ENCODE assay signal across 22 cellular contexts in the genomic region with DNA sequence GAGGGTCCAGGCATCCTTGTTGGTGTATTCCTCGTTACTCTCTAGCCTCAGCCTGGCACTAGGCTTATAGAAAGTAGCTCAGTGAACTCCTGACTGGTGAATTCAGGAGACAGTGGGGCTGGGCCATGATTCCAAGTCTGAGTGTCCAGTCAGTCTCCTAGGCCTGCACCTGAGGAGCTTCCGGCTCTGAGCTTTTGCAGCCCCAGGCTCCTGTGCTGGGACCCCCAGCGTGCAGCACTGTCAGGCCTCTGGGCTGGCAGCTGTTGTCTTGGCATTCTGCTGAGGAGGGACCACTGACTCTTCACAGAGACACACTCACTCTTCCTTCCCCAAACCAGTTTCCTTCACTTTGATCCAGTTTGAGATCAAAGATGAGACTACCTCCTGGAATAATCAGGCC.
A peak's percentile ranks its signal among the peaks of the same experiment; 100 is the strongest.
DNase-seq lines count a peak whose midpoint lies in the region; ATAC-seq, FAIRE-seq and TF ChIP-seq lines count a peak whose summit lies in the region.
"Had no signal": no experiment of that assay in that cellular context is flagged by ENCODE, and none has a peak within 500 bp of the region (broad histone marks: within the 10 kb centered on the region; RNA-seq: fewer than 3 reads in every experiment).

No MANE protein-coding gene starts in this region.

- H4K20me1 ChIP-seq in HCT116 (ENCODE audit: insufficient read depth) (no peaks in the 10 kb centered on the region), PC-9 (ENCODE audit: insufficient read depth) (no peaks in the 10 kb centered on the region)

- H3K9ac ChIP-seq in HCT116 (ENCODE audit: low read length) = no peak overlapping the region
- H3K9ac ChIP-seq in kidney (ENCODE audit: low read length in 2 of 2) = no peak overlapping the region

- no peaks in the 10 kb centered on the region for H3K9me2 ChIP-seq in HCT116 (ENCODE audit: insufficient read depth)
- H3K9me2 ChIP-seq in PC-9 (ENCODE audit: insufficient read depth) = no peaks in the 10 kb centered on the region

- CTCF ChIA-PET in HCT116 (lab: Charles Lee) = interaction anchor here (2.5 kb wide), 1 partner anchor 11 kb away, joined by 21 read pairs; no protein-coding TSS in a partner anchor
- CTCF ChIA-PET in PC-9 (lab: Charles Lee) = interaction anchor here (0.9 to 2.4 kb wide), 2 partner anchors 32 to 87 kb away, joined by 4 to 9 read pairs; no protein-coding TSS in a partner anchor

- H3K4me3 ChIP-seq in HCT116 (replicated peaks in 1 of 2; ENCODE audit: low read depth in 1 of 2, low read length in 2 of 2) (no peak overlapping the region), PC-9 (no peak overlapping the region), kidney (ENCODE audit: low read length in 2 of 2) (no peak overlapping the region)
- H3K4me3 ChIP-seq: GM12878, HAP-1 had no signal

- H3K27me3 ChIP-seq in HCT116 (ENCODE audit: insufficient read depth, low read length) (no peaks in the 10 kb centered on the region), PC-9 (ENCODE audit: insufficient read depth, low read depth) (no peaks in the 10 kb centered on the region)
- H3K27me3 ChIP-seq: BE2C had no signal

- no peak for TF ChIP-seq RAD21 in HCT116 (IDR thresholded peaks at IDR 0.05; ENCODE audit: low read depth)

- H3K4me2 ChIP-seq in HCT116 (ENCODE audit: low read length) (peak overlapping the region; percentile 85; the same call in 1 of the 2 replicates), PC-9 (peak overlapping the region; percentile 79; the same call in 1 of the 2 replicates)

- no peak for DNase-seq in HCT116 (ENCODE audit: low read depth, low spot score)
- DNase-seq in PC-9 = no peak
- peak; percentile 35 for DNase-seq in kidney
- DNase-seq in posterior vena cava (ENCODE audit: low spot score) = peak; percentile 72
- DNase-seq in NOMO-1 treated with DMSO at 0.1 percent for 48 hours (lab: John Stamatoyannopoulos, UW; ENCODE audit: unreplicated experiment) = no peak
- DNase-seq in NCI-H1092 (lab: John Stamatoyannopoulos, UW) = no peak
- DNase-seq: ACHN; BE2C; C1 segment of cervical spinal cord; CD4-positive, CD25-positive, alpha-beta regulatory T cell; COR-L47; DMS 273 treated with DMSO at 0.1 percent for 48 hours; DMS53; DND-41; EL; IMR-90 had no signal

- H3K4me1 ChIP-seq in HCT116 (ENCODE audit: control insufficient read depth in 1 of 2, insufficient read depth in 2 of 2, low read length in 2 of 2) = peaks cover 26 to 39% of the 10 kb centered on the region in 2 experiments
- peaks cover 49% of the 10 kb centered on the region for H3K4me1 ChIP-seq in PC-9 (replicated peaks; ENCODE audit: insufficient read depth)
- peaks cover 0 to 2% of the 10 kb centered on the region in 2 donors for H3K4me1 ChIP-seq in kidney (ENCODE audit: control insufficient read depth in 1 of 2, insufficient read depth in 1 of 2, low read depth in 1 of 2, low read length in 2 of 2)
- H3K4me1 ChIP-seq: BE2C, HAP-1 had no signal

- BruUV-seq in HCT116 (replicated peaks; lab: Mats Ljungman, UMichigan) (no TSS peak), PC-9 (replicated peaks; lab: Mats Ljungman, UMichigan) (no TSS peak)

- H3F3A ChIP-seq in PC-9 (ENCODE audit: insufficient read depth, low read depth) = peaks cover 42% of the 10 kb centered on the region

- H3K36me3 ChIP-seq in HCT116 (ENCODE audit: control insufficient read depth in 1 of 2, insufficient read depth in 2 of 2, low read length in 2 of 2) (no peaks in the 10 kb centered on the region), PC-9 (ENCODE audit: low read depth) (no peaks in the 10 kb centered on the region), kidney (ENCODE audit: control insufficient read depth in 1 of 2, insufficient read depth in 2 of 2, low read length in 2 of 2) (peaks cover 0 to 2% of the 10 kb centered on the region in 2 donors)
- H3K36me3 ChIP-seq: BE2C, HAP-1 had no signal

- H3K27ac ChIP-seq in HCT116 (ENCODE audit: low read depth, low read length) = no peak overlapping the region
- H3K27ac ChIP-seq in PC-9 = no peak overlapping the region; the same call in 1 of the 2 replicates
- H3K27ac ChIP-seq in kidney (ENCODE audit: low read depth in 2 of 2, low read length in 2 of 2) = no peak overlapping the region
- H3K27ac ChIP-seq: HL-60 had no signal

- H3K9me3 ChIP-seq in HCT116 (ENCODE audit: control insufficient read depth in 1 of 2, insufficient read depth in 1 of 2, low read depth in 1 of 2, low read length in 2 of 2) (no peaks in the 10 kb centered on the region), PC-9 (ENCODE audit: insufficient read depth, low read depth) (no peaks in the 10 kb centered on the region), kidney (ENCODE audit: control insufficient read depth in 1 of 2, low read length in 2 of 2) (no peaks in the 10 kb centered on the region)
- H3K9me3 ChIP-seq: BE2C, HAP-1 had no signal

- TF ChIP-seq POLR2A in HCT116 (IDR thresholded peaks at IDR 0.05; ENCODE audit: borderline replicate concordance, extremely low read depth, insufficient read depth, insufficient read length) = no peak

- intact Hi-C loops in HCT116 (cut with micrococcal nuclease) = loop anchor here (5.0 kb wide), 1 partner anchor 77 kb away; no protein-coding TSS in a partner anchor
- intact Hi-C loops in PC-9 (cut with micrococcal nuclease; ENCODE audit: unreplicated experiment) = loop anchor here (5.0 to 10.0 kb wide), 2 partner anchors 77 to 174 kb away; no protein-coding TSS in a partner anchor
- intact Hi-C loops in kidney (cut with DNase I) = no loop called here
- intact Hi-C loops in posterior vena cava (cut with DNase I) = no loop called here

- H2AFZ ChIP-seq in HCT116 (ENCODE audit: low read depth, low read length, poor library complexity, severe bottlenecking) (no peak overlapping the region), PC-9 (no peak overlapping the region)

- ATAC-seq in HCT116 (no peak), HG03432 (IDR thresholded peaks at IDR 0.05; ENCODE audit: unreplicated experiment) (no peak)
- ATAC-seq: GM12878 had no signal

- H3K79me2 ChIP-seq in HCT116 (ENCODE audit: insufficient read depth, low read length) (no peaks in the 10 kb centered on the region), PC-9 (ENCODE audit: low read depth) (no peaks in the 10 kb centered on the region)

- POLR2A ChIA-PET in HCT116 (lab: Charles Lee) = no interaction called here
- POLR2A ChIA-PET in PC-9 (lab: Charles Lee; ENCODE audit: unreplicated experiment) = no interaction called here

- RAD21 ChIA-PET in HCT116 (lab: Charles Lee; ENCODE audit: low non-redundant PET in 1 of 2, low total read pairs in 2 of 2, uncharacterized antibody in 2 of 2, unreplicated experiment in 2 of 2) = no interaction called here

- FAIRE-seq in kidney (lab: Jason Lieb, UNC) = no peak
- FAIRE-seq: A204.1, GM12878, H1 had no signal

- TF ChIP-seq CTCF in HCT116 (IDR thresholded peaks at IDR 0.05 in 2 of 3, conservative IDR thresholded peaks at IDR 0.05 in 1 of 3; ENCODE audit: borderline replicate concordance in 1 of 3, insufficient read depth in 1 of 3, low read depth in 2 of 3, low read length in 2 of 3) = no peak
- TF ChIP-seq CTCF in PC-9 (conservative IDR thresholded peaks at IDR 0.05) = no peak
- no peak for TF ChIP-seq CTCF in kidney (IDR thresholded peaks at IDR 0.05; ENCODE audit: borderline replicate concordance, extremely low read depth, insufficient read depth)

TF ChIP-seq in HCT116, 20 proteins besides CTCF, POLR2A, EP300 and RAD21 (continues in another document):
- TF ChIP-seq EGR1 (IDR thresholded peaks at IDR 0.05; ENCODE audit: low read depth) = no peak
- TF ChIP-seq, protein P1, sequence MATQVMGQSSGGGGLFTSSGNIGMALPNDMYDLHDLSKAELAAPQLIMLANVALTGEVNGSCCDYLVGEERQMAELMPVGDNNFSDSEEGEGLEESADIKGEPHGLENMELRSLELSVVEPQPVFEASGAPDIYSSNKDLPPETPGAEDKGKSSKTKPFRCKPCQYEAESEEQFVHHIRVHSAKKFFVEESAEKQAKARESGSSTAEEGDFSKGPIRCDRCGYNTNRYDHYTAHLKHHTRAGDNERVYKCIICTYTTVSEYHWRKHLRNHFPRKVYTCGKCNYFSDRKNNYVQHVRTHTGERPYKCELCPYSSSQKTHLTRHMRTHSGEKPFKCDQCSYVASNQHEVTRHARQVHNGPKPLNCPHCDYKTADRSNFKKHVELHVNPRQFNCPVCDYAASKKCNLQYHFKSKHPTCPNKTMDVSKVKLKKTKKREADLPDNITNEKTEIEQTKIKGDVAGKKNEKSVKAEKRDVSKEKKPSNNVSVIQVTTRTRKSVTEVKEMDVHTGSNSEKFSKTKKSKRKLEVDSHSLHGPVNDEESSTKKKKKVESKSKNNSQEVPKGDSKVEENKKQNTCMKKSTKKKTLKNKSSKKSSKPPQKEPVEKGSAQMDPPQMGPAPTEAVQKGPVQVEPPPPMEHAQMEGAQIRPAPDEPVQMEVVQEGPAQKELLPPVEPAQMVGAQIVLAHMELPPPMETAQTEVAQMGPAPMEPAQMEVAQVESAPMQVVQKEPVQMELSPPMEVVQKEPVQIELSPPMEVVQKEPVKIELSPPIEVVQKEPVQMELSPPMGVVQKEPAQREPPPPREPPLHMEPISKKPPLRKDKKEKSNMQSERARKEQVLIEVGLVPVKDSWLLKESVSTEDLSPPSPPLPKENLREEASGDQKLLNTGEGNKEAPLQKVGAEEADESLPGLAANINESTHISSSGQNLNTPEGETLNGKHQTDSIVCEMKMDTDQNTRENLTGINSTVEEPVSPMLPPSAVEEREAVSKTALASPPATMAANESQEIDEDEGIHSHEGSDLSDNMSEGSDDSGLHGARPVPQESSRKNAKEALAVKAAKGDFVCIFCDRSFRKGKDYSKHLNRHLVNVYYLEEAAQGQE (IDR thresholded peaks at IDR 0.05; ENCODE audit: low read depth) = no peak
- no peak for TF ChIP-seq ZNF274 (IDR thresholded peaks at IDR 0.05; ENCODE audit: low read depth, low read length)
- no peak for TF ChIP-seq FOSL1 (IDR thresholded peaks at IDR 0.05; ENCODE audit: low read depth)
- TF ChIP-seq TCF7L2 (IDR thresholded peaks at IDR 0.05; ENCODE audit: borderline replicate concordance, extremely low read depth, insufficient read depth, insufficient read length) = no peak
- no peak for TF ChIP-seq YY1 (IDR thresholded peaks at IDR 0.05; ENCODE audit: extremely low read depth, insufficient replicate concordance, low read depth, low read length)
- TF ChIP-seq SP1 (IDR thresholded peaks at IDR 0.05; ENCODE audit: low read depth) = no peak
- TF ChIP-seq SRF (IDR thresholded peaks at IDR 0.05; ENCODE audit: low read depth) = no peak
- no peak for TF ChIP-seq JUND (IDR thresholded peaks at IDR 0.05)
- no peak for TF ChIP-seq SIN3A (IDR thresholded peaks at IDR 0.05; ENCODE audit: low read depth)
- TF ChIP-seq, protein P2, sequence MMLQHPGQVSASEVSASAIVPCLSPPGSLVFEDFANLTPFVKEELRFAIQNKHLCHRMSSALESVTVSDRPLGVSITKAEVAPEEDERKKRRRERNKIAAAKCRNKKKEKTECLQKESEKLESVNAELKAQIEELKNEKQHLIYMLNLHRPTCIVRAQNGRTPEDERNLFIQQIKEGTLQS (IDR thresholded peaks at IDR 0.05) = no peak
- TF ChIP-seq POLR2AphosphoS5 (IDR thresholded peaks at IDR 0.05; ENCODE audit: low read depth, low read length) = no peak
- TF ChIP-seq ZFX (IDR thresholded peaks at IDR 0.05) = no peak
- no peak for TF ChIP-seq EZH2phosphoT487 (IDR thresholded peaks at IDR 0.05; ENCODE audit: borderline replicate concordance)
- no peak for TF ChIP-seq EZH2 (IDR thresholded peaks at IDR 0.05)

Comparison
In these comparisons a context has a peak if more than half of its experiments do, and no peak if none do; other contexts are left out.
1. DNase-seq: peak in kidney (single experiment) and posterior vena cava (single experiment); none in HCT116 (single experiment), PC-9 (0 of 2), NOMO-1 treated with DMSO at 0.1 percent for 48 hours (single experiment) and NCI-H1092 (single experiment).
2. intact Hi-C loops: an anchor here in HCT116 (5.0 kb wide) and PC-9 (5.0 to 10.0 kb wide); none called in kidney and posterior vena cava.